Comparison of ENCODE assay signal across 10 cellular contexts in the genomic region with DNA sequence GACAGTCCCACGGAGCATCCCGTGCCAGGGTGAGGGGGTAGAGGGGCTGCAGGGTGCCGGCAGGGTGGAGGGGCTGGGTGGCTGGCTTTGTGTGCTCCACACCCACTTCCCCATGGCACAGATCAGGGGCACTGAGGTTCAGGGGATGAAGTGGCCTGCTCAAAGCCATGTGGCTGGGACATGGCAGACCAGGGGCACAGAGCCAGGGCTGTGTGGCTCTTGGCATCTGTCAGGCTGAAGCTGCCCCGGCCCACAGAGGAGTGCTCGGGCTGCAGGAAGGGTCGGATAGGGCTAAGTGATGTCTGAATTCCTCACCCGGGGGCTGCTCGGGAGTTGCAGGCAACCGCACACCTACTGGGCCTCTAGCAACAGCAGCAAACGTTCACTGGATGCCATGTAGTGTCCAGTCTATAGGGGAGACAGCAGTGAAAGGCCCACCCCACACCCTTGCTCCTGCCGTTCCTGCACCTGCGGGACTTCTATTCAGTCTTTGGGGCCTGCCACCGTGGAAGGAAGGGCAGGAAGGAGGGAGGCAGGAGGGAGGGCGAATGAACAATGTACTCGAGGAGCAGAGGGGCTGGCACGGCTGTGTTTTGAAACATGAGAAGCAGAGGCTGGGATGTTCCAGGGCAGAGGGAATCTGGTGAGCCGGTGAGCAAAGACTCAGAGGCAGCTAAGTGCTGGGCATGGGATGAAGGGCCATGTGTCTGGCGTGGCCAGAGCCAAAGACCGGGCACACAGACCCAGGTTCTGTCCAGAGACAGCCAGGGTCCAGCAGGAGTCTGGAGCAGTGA. TPM values are rescaled to one million over a fixed set of nuclear protein-coding genes. Genes with fewer than 3 reads are reported as not detected.
DNase-seq lines count a peak whose midpoint lies in the region; ATAC-seq and TF ChIP-seq lines count a peak whose summit lies in the region.
"Had no signal": no experiment of that assay in that cellular context is flagged by ENCODE, and none has a peak within 500 bp of the region (broad histone marks: within the 10 kb centered on the region; RNA-seq: fewer than 3 reads in every experiment).

No MANE protein-coding gene starts in this region.

- CTCF ChIA-PET in HCT116 (lab: Charles Lee): no interaction called here

- H3K79me2 ChIP-seq in HCT116 (ENCODE audit: insufficient read depth, low read length): no peaks in the 10 kb centered on the region
- H3K79me2 ChIP-seq in osteoblast (ENCODE audit: insufficient read depth, low read length): no peaks in the 10 kb centered on the region

- no peaks in the 10 kb centered on the region for H3K9me3 Mint-ChIP-seq in CD14-positive monocyte
- H3K9me3 Mint-ChIP-seq: stimulated activated memory B cell treated with anti-CD40 and anti-IgM and Interleukin-4, amounts not matched to agents 10 μg/mL and 1 μg/mL and 100 μg/mL, for 72 hours had no signal

- no TSS peak for BruUV-seq in HCT116 (replicated peaks; lab: Mats Ljungman, UMichigan)

- H3K4me3 ChIP-seq in HCT116 (replicated peaks in 1 of 2; ENCODE audit: low read depth in 1 of 2, low read length in 2 of 2): no peak overlapping the region
- no peak overlapping the region for H3K4me3 ChIP-seq in fibroblast of pulmonary artery (replicated peaks; ENCODE audit: low read depth, low read length)
- H3K4me3 ChIP-seq in osteoblast (ENCODE audit: insufficient read depth, low read length): no peak overlapping the region
- H3K4me3 ChIP-seq: skin epidermis had no signal

- TF ChIP-seq POLR2A in HCT116 (IDR thresholded peaks at IDR 0.05; ENCODE audit: borderline replicate concordance, extremely low read depth, insufficient read depth, insufficient read length): no peak
- no peak for TF ChIP-seq POLR2A in erythroblast (IDR thresholded peaks at IDR 0.05; ENCODE audit: low read length)

- RAD21 ChIA-PET in HCT116 (lab: Charles Lee; ENCODE audit: low non-redundant PET in 1 of 2, low total read pairs in 2 of 2, uncharacterized antibody in 2 of 2, unreplicated experiment in 2 of 2): no interaction called here

- H3K4me2 ChIP-seq in HCT116 (ENCODE audit: low read length) (no peak overlapping the region), osteoblast (ENCODE audit: insufficient read depth, low read length) (no peak overlapping the region)

- H3K36me3 ChIP-seq in HCT116 (ENCODE audit: control insufficient read depth in 1 of 2, insufficient read depth in 2 of 2, low read length in 2 of 2) (peaks cover 9 to 14% of the 10 kb centered on the region in 2 experiments; a peak in 3 of 4 replicates), osteoblast (ENCODE audit: insufficient read depth, low read length) (peaks cover 11% of the 10 kb centered on the region)

- H3K9me2 ChIP-seq in HCT116 (ENCODE audit: insufficient read depth): no peaks in the 10 kb centered on the region

- no peak for TF ChIP-seq CTCF in HCT116 (IDR thresholded peaks at IDR 0.05 in 2 of 3, conservative IDR thresholded peaks at IDR 0.05 in 1 of 3; ENCODE audit: borderline replicate concordance in 1 of 3, insufficient read depth in 1 of 3, low read depth in 2 of 3, low read length in 2 of 3)
- TF ChIP-seq CTCF in fibroblast of pulmonary artery (IDR thresholded peaks at IDR 0.05; ENCODE audit: low read length, missing control alignments): no peak
- no peak for TF ChIP-seq CTCF in osteoblast (IDR thresholded peaks at IDR 0.05; ENCODE audit: extremely low read depth, low read depth, low read length)
- TF ChIP-seq CTCF in CD14-positive monocyte (IDR thresholded peaks at IDR 0.05): no peak

- no peaks in the 10 kb centered on the region for H3K9me3 ChIP-seq in HCT116 (ENCODE audit: control insufficient read depth in 1 of 2, insufficient read depth in 1 of 2, low read depth in 1 of 2, low read length in 2 of 2)
- no peaks in the 10 kb centered on the region for H3K9me3 ChIP-seq in osteoblast (ENCODE audit: low read depth, low read length)

- H3K27me3 ChIP-seq in HCT116 (ENCODE audit: insufficient read depth, low read length): no peaks in the 10 kb centered on the region
- H3K27me3 ChIP-seq in osteoblast (ENCODE audit: insufficient read depth, low read length): no peaks in the 10 kb centered on the region

- peaks cover 24% of the 10 kb centered on the region for H3K4me1 Mint-ChIP-seq in CD14-positive monocyte

- intact Hi-C loops in HCT116 (cut with micrococcal nuclease) (no loop called here), CD14-positive monocyte (cut with micrococcal nuclease) (no loop called here)

- H3K4me1 ChIP-seq in HCT116 (ENCODE audit: control insufficient read depth in 1 of 2, insufficient read depth in 2 of 2, low read length in 2 of 2) (peaks cover 27 to 60% of the 10 kb centered on the region in 2 experiments), osteoblast (ENCODE audit: insufficient read depth, low read length) (peaks cover 22% of the 10 kb centered on the region)

- H4K20me1 ChIP-seq in HCT116 (ENCODE audit: insufficient read depth) (no peaks in the 10 kb centered on the region), osteoblast (ENCODE audit: insufficient read depth, low read length) (peaks cover 3% of the 10 kb centered on the region)

- POLR2A ChIA-PET in HCT116 (lab: Charles Lee): no interaction called here

- peaks cover 4 to 11% (median 4%) of the 10 kb centered on the region in 3 donors for H3K27me3 Mint-ChIP-seq in CD14-positive monocyte (ENCODE audit: low read depth in 3 of 3)
- H3K27me3 Mint-ChIP-seq: stimulated activated memory B cell treated with anti-CD40 and anti-IgM and Interleukin-4, amounts not matched to agents 10 μg/mL and 1 μg/mL and 100 μg/mL, for 72 hours had no signal

- no peaks in the 10 kb centered on the region for H3K36me3 Mint-ChIP-seq in CD14-positive monocyte

- no peak overlapping the region for H2AFZ ChIP-seq in HCT116 (ENCODE audit: low read depth, low read length, poor library complexity, severe bottlenecking)
- H2AFZ ChIP-seq in osteoblast (ENCODE audit: low read length): no peak overlapping the region

- no peak for TF ChIP-seq RAD21 in HCT116 (IDR thresholded peaks at IDR 0.05; ENCODE audit: low read depth)

- no peak for DNase-seq in HCT116 (ENCODE audit: low read depth, low spot score)
- DNase-seq in NCI-H2171 treated with DMSO at 0.1 percent for 48 hours (lab: John Stamatoyannopoulos, UW): peak; percentile 88
- peak; percentile 34 for DNase-seq in fibroblast of pulmonary artery (ENCODE audit: low read depth)
- DNase-seq in osteoblast (ENCODE audit: insufficient read length, low spot score, missing footprints): peak; percentile 76
- no peak for DNase-seq in activated CD4-positive, alpha-beta T cell treated with anti-CD3 and anti-CD28 coated beads for 1 hour
- no peak for DNase-seq in erythroblast (lab: John Stamatoyannopoulos, UW)
- no peak for DNase-seq in NCI-H82 (lab: John Stamatoyannopoulos, UW)
- DNase-seq in CD14-positive monocyte (ENCODE audit: low spot score): no peak

- no peak overlapping the region for H3K9ac ChIP-seq in HCT116 (ENCODE audit: low read length)

- ATAC-seq in HCT116: no peak
- ATAC-seq: stimulated activated memory B cell treated with anti-CD40 and anti-IgM and Interleukin-4, amounts not matched to agents 10 μg/mL and 1 μg/mL and 100 μg/mL, for 72 hours had no signal

- H3K27ac Mint-ChIP-seq in CD14-positive monocyte: no peak overlapping the region
- H3K27ac Mint-ChIP-seq: stimulated activated memory B cell treated with anti-CD40 and anti-IgM and Interleukin-4, amounts not matched to agents 10 μg/mL and 1 μg/mL and 100 μg/mL, for 72 hours had no signal

- no peak overlapping the region for H3K27ac ChIP-seq in HCT116 (ENCODE audit: low read depth, low read length)
- no peak overlapping the region for H3K27ac ChIP-seq in osteoblast (ENCODE audit: low read depth, low read length)

- H3K4me3 Mint-ChIP-seq in CD14-positive monocyte: no peak overlapping the region
- H3K4me3 Mint-ChIP-seq: stimulated activated memory B cell treated with anti-CD40 and anti-IgM and Interleukin-4, amounts not matched to agents 10 μg/mL and 1 μg/mL and 100 μg/mL, for 72 hours had no signal

TF ChIP-seq in HCT116, 20 proteins besides CTCF, POLR2A, EP300 and RAD21:
- no peak for TF ChIP-seq SRF (IDR thresholded peaks at IDR 0.05; ENCODE audit: low read depth)
- peak; percentile 20; the same call in 1 of the 2 replicates for TF ChIP-seq POLR2AphosphoS5 (IDR thresholded peaks at IDR 0.05; ENCODE audit: low read depth, low read length)

RNA-seq across cellular contexts. Expression of a gene that starts 15.1 kb away (rescaled TPM):
- not detected for total RNA-seq in HCT116 (2021; ENCODE audit: unreplicated experiment)
- polyA plus RNA-seq in HCT116 (2012): 0.09 TPM in 1 of 2 replicates, not detected in the other
- not detected in 2 replicates for total RNA-seq in osteoblast
- under 1 TPM; 0.10 to 0.12 TPM for polyA plus RNA-seq in CD14-positive monocyte

RNA-seq across cellular contexts. Expression of a gene that starts 37.5 kb away (rescaled TPM):
- 33.9 TPM for total RNA-seq in HCT116 (2021; ENCODE audit: unreplicated experiment)
- 25.6 and 25.9 TPM in 2 replicates for polyA plus RNA-seq in HCT116 (2012)
- 9.1 and 11.6 TPM in 2 replicates for total RNA-seq in osteoblast
- polyA plus RNA-seq in CD14-positive monocyte: under 1 TPM; 0.04 to 0.08 TPM

Comparison
In these comparisons a context has a peak if more than half of its experiments do, and no peak if none do; other contexts are left out.
1. DNase-seq: peak in NCI-H2171 treated with DMSO at 0.1 percent for 48 hours (single experiment), fibroblast of pulmonary artery (single experiment) and osteoblast (single experiment); none in HCT116 (single experiment), activated CD4-positive, alpha-beta T cell treated with anti-CD3 and anti-CD28 coated beads for 1 hour (single experiment), erythroblast (0 of 2), NCI-H82 (single experiment) and CD14-positive monocyte (single experiment).